Comparison of ENCODE assay signal across 8 cellular contexts in the genomic region with DNA sequence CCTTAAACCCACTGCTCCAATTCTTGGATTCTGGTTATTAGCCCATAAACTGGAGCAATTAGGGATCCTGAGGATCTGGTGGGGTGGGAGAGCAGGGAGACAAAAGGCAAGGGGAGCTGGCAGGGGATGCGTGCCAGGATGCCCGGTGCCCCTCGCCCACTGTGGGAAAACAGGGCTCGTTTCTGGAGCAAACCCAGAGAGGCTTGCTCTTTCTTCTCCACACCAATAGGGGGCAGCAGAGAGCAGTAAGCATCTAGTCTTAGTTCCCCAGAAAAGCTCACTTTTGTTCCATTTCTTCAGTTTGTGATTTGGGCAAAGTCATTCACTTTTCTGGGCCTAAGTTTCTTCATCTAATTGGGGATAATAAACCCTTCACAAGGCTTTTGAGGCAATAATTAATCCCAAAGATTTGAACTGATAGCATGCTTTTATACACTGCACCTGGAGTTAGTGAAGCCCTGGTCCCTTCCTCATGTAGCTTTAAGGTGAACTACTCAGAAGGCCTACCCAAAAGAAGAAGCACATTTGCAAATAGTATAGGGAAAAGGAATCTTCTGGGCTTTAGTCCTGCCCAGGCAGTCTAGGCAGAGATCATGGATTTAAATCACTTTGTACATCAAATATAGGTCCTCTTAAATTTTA.
DNase-seq lines count a peak whose midpoint lies in the region; ATAC-seq and TF ChIP-seq lines count a peak whose summit lies in the region.

No MANE protein-coding gene starts in this region.

- no peak overlapping the region for H3K4me3 Mint-ChIP-seq in endothelial cell (ENCODE audit: unreplicated experiment)

- TF ChIP-seq CTCF in GM10248 (IDR thresholded peaks at IDR 0.05; ENCODE audit: control extremely low read depth, extremely low read depth, low read depth, missing control alignments) (peak; percentile 78), endothelial cell (IDR thresholded peaks at IDR 0.05; ENCODE audit: unreplicated experiment) (peak; percentile 98), vagina (IDR thresholded peaks at IDR 0.05) (peak; percentile 56 to 89 (median 73))

- no peaks in the 10 kb centered on the region for H3K36me3 Mint-ChIP-seq in endothelial cell (ENCODE audit: low read depth, unreplicated experiment)

- H3K27ac Mint-ChIP-seq in endothelial cell (ENCODE audit: unreplicated experiment) = no peak overlapping the region

- H3K4me1 Mint-ChIP-seq in endothelial cell (ENCODE audit: unreplicated experiment) = no peaks in the 10 kb centered on the region

- H3K36me3 ChIP-seq in ACC112 (ENCODE audit: insufficient read depth, low read length) = no peaks in the 10 kb centered on the region
- no peaks in the 10 kb centered on the region for H3K36me3 ChIP-seq in vagina

- CTCF ChIA-PET in GM10248 (lab: Yijun Ruan, JAX) = interaction anchor here (0.6 to 5.0 kb wide), 38 partner anchors 8 to 1377 kb away, joined by 3 to 35 read pairs (median 4); no protein-coding TSS in a partner anchor

- no peaks in the 10 kb centered on the region for H3K9me3 ChIP-seq in vagina

- DNase-seq in GM10248 (ENCODE audit: extremely low spot score) = peak; percentile 68
- DNase-seq in LoVo (ENCODE audit: low spot score) = peak; percentile 60
- DNase-seq in T-helper 1 cell = peak in 3 of 5 donors; percentile 11 to 17 (median 16)
- DNase-seq in endothelial cell (ENCODE audit: low spot score) = peak; percentile 53
- DNase-seq in mucosa of gallbladder (ENCODE audit: low spot score) = peak; percentile 36
- DNase-seq in vagina (ENCODE audit: extremely low spot score in 2 of 2) = no peak

- H3K4me1 ChIP-seq in ACC112 (ENCODE audit: control insufficient read depth, insufficient read depth, low read length, unreplicated experiment) (peaks cover 4% of the 10 kb centered on the region), vagina (peaks cover 9% of the 10 kb centered on the region)

- H3K27ac ChIP-seq in ACC112 (ENCODE audit: low read depth, low read length) (peak overlapping the region; percentile 20; the same call in 1 of the 2 replicates), vagina (peak overlapping the region; percentile 74)

- H3K27me3 ChIP-seq in ACC112 (ENCODE audit: insufficient read depth, low read length) = no peaks in the 10 kb centered on the region
- H3K27me3 ChIP-seq in vagina = no peaks in the 10 kb centered on the region

- POLR2A ChIA-PET in GM10248 (lab: Yijun Ruan, JAX) = interaction anchor here (0.6 kb wide), 1 partner anchor 115 kb away, joined by 4 read pairs; no protein-coding TSS in a partner anchor

- H3K27me3 Mint-ChIP-seq in endothelial cell (ENCODE audit: unreplicated experiment) = peaks cover 2% of the 10 kb centered on the region

- no peaks in the 10 kb centered on the region for H3K79me2 ChIP-seq in ACC112 (ENCODE audit: control insufficient read depth, insufficient read depth, low read length, unreplicated experiment)

- ATAC-seq in HG02981 (IDR thresholded peaks at IDR 0.05; ENCODE audit: unreplicated experiment) = no peak

- H3K9me3 Mint-ChIP-seq in endothelial cell (ENCODE audit: unreplicated experiment) = no peaks in the 10 kb centered on the region

- intact Hi-C loops in vagina (cut with DNase I) = no loop called here

- TF ChIP-seq POLR2A in vagina (IDR thresholded peaks at IDR 0.05) = no peak

- H3K4me3 ChIP-seq in ACC112 (ENCODE audit: low read depth, low read length) (no peak overlapping the region), vagina (no peak overlapping the region)

- H2AFZ ChIP-seq in ACC112 (ENCODE audit: low read length, unreplicated experiment) = peak overlapping the region; percentile 83

Comparison
In these comparisons a context has a peak if more than half of its experiments do, and no peak if none do; other contexts are left out.
1. DNase-seq: peak in GM10248 (single experiment), LoVo (single experiment), T-helper 1 cell (3 of 5), endothelial cell (single experiment) and mucosa of gallbladder (single experiment); none in vagina (0 of 2).
2. Peak in every context shown above with its lines, with median percentiles within 50 percentile points of each other: CTCF ChIP-seq.